In genomic region chr12:113965951-113966797, GRCh38 we compare ENCODE assay signal across 1 cellular context.
TF ChIP-seq lines count a peak whose summit lies in the region.

Gene RBM19 (minus strand): TSS chr12:113966325. CDS start chr12:113966227, 98 bp downstream.

TF ChIP-seq in HEK293, 187 proteins besides CTCF, POLR2A, EP300 and RAD21 (continued from another document and continues in another):
- TF ChIP-seq ZNF692 (tag by site-specific recombination; IDR thresholded peaks at IDR 0.05) = peak; percentile 59
- TF ChIP-seq ZNF169 (tag by site-specific recombination; IDR thresholded peaks at IDR 0.05) = no peak
- no peak for TF ChIP-seq ZNF449 (tag by site-specific recombination; IDR thresholded peaks at IDR 0.05)
- no peak for TF ChIP-seq IKZF3 (tag by site-specific recombination; IDR thresholded peaks at IDR 0.05)
- peak; percentile 9 for TF ChIP-seq ZBTB26 (tag by site-specific recombination; optimal IDR thresholded peaks at IDR 0.05)
- TF ChIP-seq ZNF350 (tag by site-specific recombination; IDR thresholded peaks at IDR 0.05) = no peak
- TF ChIP-seq ZNF664 (tag by site-specific recombination; IDR thresholded peaks at IDR 0.05) = no peak
- 0 out of 2 replicates have a peak, but pooled peaks have one; percentile 82 for TF ChIP-seq ZNF324 (tag by site-specific recombination; IDR thresholded peaks at IDR 0.05)
- TF ChIP-seq ZNF202 (tag by site-specific recombination; IDR thresholded peaks at IDR 0.05; ENCODE audit: borderline replicate concordance) = no peak
- peak; percentile 93 for TF ChIP-seq KLF9 (tag by site-specific recombination; IDR thresholded peaks at IDR 0.05; ENCODE audit: low read depth)
- no peak for TF ChIP-seq ZNF747 (tag by site-specific recombination; IDR thresholded peaks at IDR 0.05)
- TF ChIP-seq KLF17 (tag by site-specific recombination; IDR thresholded peaks at IDR 0.05) = 0 out of 2 replicates have a peak, but pooled peaks have one; percentile 41
- peak; percentile 72 for TF ChIP-seq ZEB2 (tag by site-specific recombination; IDR thresholded peaks at IDR 0.05)
- no peak for TF ChIP-seq SCRT1 (tag by site-specific recombination; IDR thresholded peaks at IDR 0.05; ENCODE audit: borderline replicate concordance)
- 0 out of 2 replicates have a peak, but pooled peaks have one; percentile 33 for TF ChIP-seq ZNF600 (tag by site-specific recombination; IDR thresholded peaks at IDR 0.05)
- 0 out of 2 replicates have a peak, but pooled peaks have one; percentile 48 for TF ChIP-seq KLF7 (tag by site-specific recombination; IDR thresholded peaks at IDR 0.05; ENCODE audit: borderline replicate concordance)
- TF ChIP-seq ZNF518A (tag by site-specific recombination; conservative IDR thresholded peaks at IDR 0.05; ENCODE audit: low read depth) = peak; percentile 39; the same call in 1 of the 2 replicates
- TF ChIP-seq ZFP41 (tag by site-specific recombination; IDR thresholded peaks at IDR 0.05; ENCODE audit: borderline replicate concordance) = no peak
- TF ChIP-seq GLIS2 (tag by site-specific recombination; IDR thresholded peaks at IDR 0.05) = peak; percentile 92
- TF ChIP-seq ZBTB21 (tag by site-specific recombination; IDR thresholded peaks at IDR 0.05) = peak; percentile 62
- peak; percentile 61 for TF ChIP-seq ZBTB8A (tag by site-specific recombination; IDR thresholded peaks at IDR 0.05)
- TF ChIP-seq TSHZ1 (tag by site-specific recombination; IDR thresholded peaks at IDR 0.05; ENCODE audit: borderline replicate concordance) = no peak
- no peak for TF ChIP-seq ZNF362 (tag by site-specific recombination; IDR thresholded peaks at IDR 0.05)
- TF ChIP-seq ZNF280D (tag by site-specific recombination; IDR thresholded peaks at IDR 0.05) = no peak
- no peak for TF ChIP-seq ZNF239 (tag by site-specific recombination; IDR thresholded peaks at IDR 0.05)
- TF ChIP-seq SP7 (tag by site-specific recombination; IDR thresholded peaks at IDR 0.05) = peak; percentile 73
- TF ChIP-seq MEIS1 (CRISPR knock-in tag; IDR thresholded peaks at IDR 0.05; ENCODE audit: borderline replicate concordance) = no peak
- no peak for TF ChIP-seq ZSCAN30 (tag by site-specific recombination; IDR thresholded peaks at IDR 0.05)
- no peak for TF ChIP-seq ZSCAN16 (tag by site-specific recombination; IDR thresholded peaks at IDR 0.05)
- TF ChIP-seq SP3 (tag by site-specific recombination; IDR thresholded peaks at IDR 0.05) = peak; percentile 94
- TF ChIP-seq ZNF26 (tag by site-specific recombination; IDR thresholded peaks at IDR 0.05) = no peak
- no peak for TF ChIP-seq ZNF561 (tag by site-specific recombination; IDR thresholded peaks at IDR 0.05; ENCODE audit: borderline replicate concordance)
- no peak for TF ChIP-seq ZNF112 (tag by site-specific recombination; IDR thresholded peaks at IDR 0.05)
- TF ChIP-seq ZNF404 (tag by site-specific recombination; IDR thresholded peaks at IDR 0.05) = no peak
- peak; percentile 53; the same call in 1 of the 2 replicates for TF ChIP-seq GLIS1 (tag by site-specific recombination; IDR thresholded peaks at IDR 0.05)
- no peak for TF ChIP-seq ZNF792 (tag by site-specific recombination; IDR thresholded peaks at IDR 0.05)
- no peak for TF ChIP-seq ZNF426 (tag by site-specific recombination; IDR thresholded peaks at IDR 0.05)
- TF ChIP-seq ZNF629 (tag by site-specific recombination; IDR thresholded peaks at IDR 0.05) = peak; percentile 73
- 0 out of 2 replicates have a peak, but pooled peaks have one; percentile 34 for TF ChIP-seq ZNF2 (tag by site-specific recombination; IDR thresholded peaks at IDR 0.05)
- TF ChIP-seq ZNF157 (tag by site-specific recombination; IDR thresholded peaks at IDR 0.05) = no peak
- 0 out of 2 replicates have a peak, but pooled peaks have one; percentile 55 for TF ChIP-seq ZFP69B (tag by site-specific recombination; IDR thresholded peaks at IDR 0.05)
- TF ChIP-seq ZNF221 (tag by site-specific recombination; IDR thresholded peaks at IDR 0.05; ENCODE audit: borderline replicate concordance) = no peak
- TF ChIP-seq ZNF24 (tag by site-specific recombination; IDR thresholded peaks at IDR 0.05) = peak; percentile 98
